In the genomic region with DNA sequence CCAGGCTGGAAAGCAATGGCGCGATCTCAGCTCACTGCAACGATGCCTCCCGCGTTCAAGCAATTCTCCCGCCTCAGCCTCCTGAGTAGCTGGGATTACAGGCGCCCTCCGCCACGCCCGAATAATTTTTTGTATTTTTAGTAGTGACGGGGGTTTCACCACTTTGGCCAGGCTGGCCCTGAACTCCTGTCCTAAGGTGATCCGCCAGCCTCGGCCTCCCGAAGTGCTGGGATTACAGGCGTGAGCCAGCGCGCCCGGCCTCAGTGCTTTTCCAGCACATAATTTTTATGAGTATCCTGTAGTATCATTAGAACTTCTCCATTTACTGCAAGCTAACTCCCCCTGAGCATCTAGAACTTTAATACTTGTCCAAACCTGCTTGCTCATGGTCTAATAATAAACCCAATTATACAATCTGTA, we compare ENCODE assay signal across 8 cellular contexts. TPM values are rescaled to one million over a fixed set of nuclear protein-coding genes. Genes with fewer than 3 reads are reported as not detected.
DNase-seq lines count a peak whose midpoint lies in the region; ATAC-seq and TF ChIP-seq lines count a peak whose summit lies in the region.

No MANE protein-coding gene starts in this region.

- no peaks in the 10 kb centered on the region for H3K27me3 ChIP-seq in Karpas-422 (ENCODE audit: low read length)
- no peaks in the 10 kb centered on the region for H3K27me3 ChIP-seq in naive thymus-derived CD4-positive, alpha-beta T cell (ENCODE audit: control insufficient read depth in 2 of 2, insufficient read depth in 2 of 2, low read length in 2 of 2)

- no peak for ATAC-seq in naive thymus-derived CD4-positive, alpha-beta T cell
- ATAC-seq in GM21528 (IDR thresholded peaks at IDR 0.05; ENCODE audit: low FRiP score, unreplicated experiment) (no peak), GM19324 (IDR thresholded peaks at IDR 0.05; ENCODE audit: low FRiP score, unreplicated experiment) (no peak)

- no peaks in the 10 kb centered on the region for H3K27me3 Mint-ChIP-seq in dendritic cell treated with granulocyte-macrophage colony-stimulating factor and Interleukin-4, amounts not matched to agents 40 ng/mL and 50 ng/mL, for 4 days
- H3K27me3 Mint-ChIP-seq in naive thymus-derived CD4-positive, alpha-beta T cell = no peaks in the 10 kb centered on the region

- peaks cover 17% of the 10 kb centered on the region for H3K4me1 Mint-ChIP-seq in dendritic cell treated with granulocyte-macrophage colony-stimulating factor and Interleukin-4, amounts not matched to agents 40 ng/mL and 50 ng/mL, for 4 days (ENCODE audit: low read depth)
- H3K4me1 Mint-ChIP-seq in naive thymus-derived CD4-positive, alpha-beta T cell = peaks cover 27 to 48% (median 42%) of the 10 kb centered on the region in 7 donors

- H3K79me2 ChIP-seq in Karpas-422 (ENCODE audit: low read length) = peaks cover 67% of the 10 kb centered on the region

- peak overlapping the region; percentile 99 for H3K9ac ChIP-seq in Karpas-422 (ENCODE audit: low read length)

- H4K20me1 ChIP-seq in Karpas-422 (ENCODE audit: insufficient read depth, low read depth, low read length) = peaks cover 12% of the 10 kb centered on the region; the same call in 1 of the 2 replicates

- peak overlapping the region; percentile 88 for H3K27ac ChIP-seq in Karpas-422 (ENCODE audit: low read length)
- peak overlapping the region; percentile 94 for H3K27ac ChIP-seq in naive thymus-derived CD4-positive, alpha-beta T cell (ENCODE audit: low read depth, low read length)

- H3K9me2 ChIP-seq in Karpas-422 (replicated peaks; ENCODE audit: insufficient read depth, low read length) = no peaks in the 10 kb centered on the region

- H3K27ac Mint-ChIP-seq in dendritic cell treated with granulocyte-macrophage colony-stimulating factor and Interleukin-4, amounts not matched to agents 40 ng/mL and 50 ng/mL, for 4 days = peak overlapping the region; percentile 93
- H3K27ac Mint-ChIP-seq in naive thymus-derived CD4-positive, alpha-beta T cell = peak overlapping the region; percentile 92 to 98 (median 94)

- H3K36me3 ChIP-seq in Karpas-422 (ENCODE audit: insufficient read depth, low read length) = peaks cover 7% of the 10 kb centered on the region; the same call in 1 of the 2 replicates
- H3K36me3 ChIP-seq in naive thymus-derived CD4-positive, alpha-beta T cell (ENCODE audit: control insufficient read depth in 2 of 3, insufficient read depth in 3 of 3, low read length in 3 of 3) = peaks cover 0 to 8% (median 0%) of the 10 kb centered on the region in 3 experiments

- H3K4me3 ChIP-seq in AG10803 (ENCODE audit: low read length) (peak overlapping the region; percentile 71), Karpas-422 (ENCODE audit: low read length) (peak overlapping the region; percentile 97)
- H3K4me3 ChIP-seq in naive thymus-derived CD4-positive, alpha-beta T cell (ENCODE audit: low read length) = peak overlapping the region; percentile 58

- CTCF ChIA-PET in naive thymus-derived CD4-positive, alpha-beta T cell (lab: Charles Lee) = interaction anchor here (0.7 kb wide), 1 partner anchor 10 kb away, joined by 3 read pairs; no protein-coding TSS in a partner anchor

- no peaks in the 10 kb centered on the region for H3K9me3 Mint-ChIP-seq in dendritic cell treated with granulocyte-macrophage colony-stimulating factor and Interleukin-4, amounts not matched to agents 40 ng/mL and 50 ng/mL, for 4 days
- peaks cover 0 to 1% (median 0%) of the 10 kb centered on the region in 11 donors for H3K9me3 Mint-ChIP-seq in naive thymus-derived CD4-positive, alpha-beta T cell

- H3K9me3 ChIP-seq in Karpas-422 (ENCODE audit: low read length) = no peaks in the 10 kb centered on the region
- no peaks in the 10 kb centered on the region for H3K9me3 ChIP-seq in naive thymus-derived CD4-positive, alpha-beta T cell (ENCODE audit: control insufficient read depth in 2 of 3, low read length in 3 of 3)

- H3K4me2 ChIP-seq in Karpas-422 (ENCODE audit: low read depth, low read length, poor library complexity, severe bottlenecking) = peak overlapping the region; percentile 98

- DNase-seq in AG10803 (ENCODE audit: low read depth) (no peak), Karpas-422 (no peak), OCI-M2 (lab: John Stamatoyannopoulos, UW; ENCODE audit: unreplicated experiment) (no peak), NCI-H2171 (lab: John Stamatoyannopoulos, UW) (no peak)
- no peak for DNase-seq in naive thymus-derived CD4-positive, alpha-beta T cell

- H2AFZ ChIP-seq in Karpas-422 (ENCODE audit: low read length) = no peak overlapping the region

- POLR2A ChIA-PET in naive thymus-derived CD4-positive, alpha-beta T cell (lab: Charles Lee) = interaction anchor here (1.3 to 2.0 kb wide), 4 partner anchors 11 to 338 kb away, joined by 3 to 15 read pairs (median 5); a partner anchor contains a TSS

- peaks cover 12% of the 10 kb centered on the region for H3K36me3 Mint-ChIP-seq in dendritic cell treated with granulocyte-macrophage colony-stimulating factor and Interleukin-4, amounts not matched to agents 40 ng/mL and 50 ng/mL, for 4 days (ENCODE audit: low read depth)
- peaks cover 0 to 2% (median 0%) of the 10 kb centered on the region in 5 donors for H3K36me3 Mint-ChIP-seq in naive thymus-derived CD4-positive, alpha-beta T cell

- intact Hi-C loops in dendritic cell treated with granulocyte-macrophage colony-stimulating factor and Interleukin-4, amounts not matched to agents 40 ng/mL and 50 ng/mL, for 4 days (cut with micrococcal nuclease) = loop anchor here (2.0 to 10.0 kb wide), 3 partner anchors 48 to 102 kb away; a partner anchor contains a TSS
- intact Hi-C loops in naive thymus-derived CD4-positive, alpha-beta T cell (cut with micrococcal nuclease) = loop anchor here (1.0 to 10.0 kb wide), 8 partner anchors 49 to 1852 kb away; a partner anchor contains a TSS

- peaks cover 55% of the 10 kb centered on the region for H3K4me1 ChIP-seq in Karpas-422 (ENCODE audit: low read length)
- H3K4me1 ChIP-seq in naive thymus-derived CD4-positive, alpha-beta T cell (ENCODE audit: control insufficient read depth in 2 of 2, insufficient read depth in 2 of 2, low read length in 2 of 2) = peaks cover 11% of the 10 kb centered on the region in 2 donors

- peak overlapping the region; percentile 82 for H3K4me3 Mint-ChIP-seq in dendritic cell treated with granulocyte-macrophage colony-stimulating factor and Interleukin-4, amounts not matched to agents 40 ng/mL and 50 ng/mL, for 4 days
- peak overlapping the region; percentile 92 to 99 (median 96) for H3K4me3 Mint-ChIP-seq in naive thymus-derived CD4-positive, alpha-beta T cell

- TF ChIP-seq CTCF in AG10803 (conservative IDR thresholded peaks at IDR 0.05; ENCODE audit: low read length) = no peak

RNA-seq across cellular contexts. Expression of a gene that starts 1.8 kb away (rescaled TPM):
- total RNA-seq in Karpas-422 (2014; rRNA removed; shearing (Covaris generic); ENCODE audit: low replicate concordance) = 45.2 and 60.8 TPM in 2 replicates
- 10 to 100 TPM; 50.1 to 63.7 (median 56.6) TPM for total RNA-seq in naive thymus-derived CD4-positive, alpha-beta T cell
- 10 to 100 TPM; 55.1 to 68.9 TPM for polyA plus RNA-seq in naive thymus-derived CD4-positive, alpha-beta T cell
